ENCODE assay signal across 8 cellular contexts in the genomic region with DNA sequence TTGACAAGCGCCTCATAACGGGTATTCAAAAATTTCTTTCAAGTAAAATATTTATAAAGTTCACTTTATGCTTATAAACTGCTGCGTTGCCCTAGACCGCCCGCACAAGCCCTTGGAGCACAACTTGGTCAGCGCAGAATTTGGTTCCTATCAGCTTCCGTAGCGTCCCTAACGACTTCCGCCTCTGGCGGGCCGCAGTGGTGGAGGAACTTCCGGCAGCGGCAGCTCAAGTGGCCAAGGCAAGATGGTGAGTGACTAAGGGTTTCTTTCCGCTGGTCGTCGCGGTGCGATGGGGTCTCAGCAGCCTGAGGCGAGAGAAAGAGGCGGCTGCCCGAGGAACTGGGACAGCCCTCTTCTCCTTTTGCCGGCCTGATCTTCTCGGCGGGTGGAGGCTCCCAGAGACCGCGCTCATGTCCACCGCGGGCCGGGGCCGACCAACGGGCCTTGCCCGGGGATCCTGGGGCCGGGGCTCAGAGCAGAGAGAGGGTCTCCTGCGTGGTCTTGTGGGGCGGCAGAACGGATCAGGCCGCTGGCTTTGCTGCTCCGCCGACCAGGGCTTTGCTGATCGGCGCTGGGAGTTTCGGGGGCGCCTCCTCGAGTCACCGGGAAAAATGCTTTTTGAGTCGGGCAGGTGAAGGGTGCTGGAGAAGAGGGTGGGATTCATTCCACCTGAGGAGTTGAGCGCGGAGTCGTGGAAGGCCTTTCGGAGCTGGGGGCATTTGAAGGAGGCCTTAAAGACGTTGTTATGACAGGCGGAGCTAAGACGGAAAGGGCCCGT. TPM values are rescaled to one million over a fixed set of nuclear protein-coding genes. Genes with fewer than 3 reads are reported as not detected.
DNase-seq lines count a peak whose midpoint lies in the region; ATAC-seq and TF ChIP-seq lines count a peak whose summit lies in the region.

A gene (plus strand): TSS at position 200 of the 778 bp plus-strand sequence. CDS start 45 bp downstream, at position 245.

- peak within 1 kb of the TSS; percentile 94 for H3K4me3 Mint-ChIP-seq in activated naive CD4-positive, alpha-beta T cell treated with anti-CD3 and anti-CD28 coated beads, Interleukin-2, amount 50 U/mL, for 24 hours
- H3K4me3 Mint-ChIP-seq in glutamatergic neuron (ENCODE audit: unreplicated experiment) = peak within 1 kb of the TSS; percentile 96

- no peaks in the 10 kb centered on the region for H3K27me3 ChIP-seq in GM06990 (replicated peaks; ENCODE audit: control insufficient read depth, insufficient read depth, low read length)
- no peaks in the 10 kb centered on the region for H3K27me3 ChIP-seq in osteoblast (ENCODE audit: insufficient read depth, low read length)
- H3K27me3 ChIP-seq in thoracic aorta (replicated peaks; ENCODE audit: insufficient read depth) = no peaks in the 10 kb centered on the region

- peaks cover 19% of the 10 kb centered on the region for H3K36me3 Mint-ChIP-seq in activated naive CD4-positive, alpha-beta T cell treated with anti-CD3 and anti-CD28 coated beads, Interleukin-2, amount 50 U/mL, for 24 hours
- peaks cover 6% of the 10 kb centered on the region for H3K36me3 Mint-ChIP-seq in glutamatergic neuron (ENCODE audit: unreplicated experiment)

- TF ChIP-seq CTCF in GM06990 (IDR thresholded peaks at IDR 0.05; ENCODE audit: insufficient read depth, low read length, poor library complexity, severe bottlenecking) (no peak), glutamatergic neuron (IDR thresholded peaks at IDR 0.05; ENCODE audit: partially characterized antibody, unreplicated experiment) (no peak), osteoblast (IDR thresholded peaks at IDR 0.05; ENCODE audit: extremely low read depth, low read depth, low read length) (no peak), thoracic aorta (IDR thresholded peaks at IDR 0.05) (no peak)

- H3K36me3 ChIP-seq in GM06990 (ENCODE audit: control insufficient read depth, insufficient read depth, low read length) (no peaks in the 10 kb centered on the region; the same call in 1 of the 2 replicates), osteoblast (ENCODE audit: insufficient read depth, low read length) (peaks cover 19% of the 10 kb centered on the region), thoracic aorta (peaks cover 9% of the 10 kb centered on the region)

- peaks cover 30% of the 10 kb centered on the region for H3K4me1 Mint-ChIP-seq in activated naive CD4-positive, alpha-beta T cell treated with anti-CD3 and anti-CD28 coated beads, Interleukin-2, amount 50 U/mL, for 24 hours
- peaks cover 5% of the 10 kb centered on the region for H3K4me1 Mint-ChIP-seq in glutamatergic neuron (ENCODE audit: low read depth, unreplicated experiment)

- H3K4me2 ChIP-seq in osteoblast (ENCODE audit: insufficient read depth, low read length) = peak within 1 kb of the TSS; percentile 89

- H3K27me3 Mint-ChIP-seq in activated naive CD4-positive, alpha-beta T cell treated with anti-CD3 and anti-CD28 coated beads, Interleukin-2, amount 50 U/mL, for 24 hours = peaks cover 5% of the 10 kb centered on the region
- peaks cover 4% of the 10 kb centered on the region for H3K27me3 Mint-ChIP-seq in glutamatergic neuron (ENCODE audit: unreplicated experiment)

- peaks cover 13% of the 10 kb centered on the region for H3K4me1 ChIP-seq in osteoblast (ENCODE audit: insufficient read depth, low read length)
- H3K4me1 ChIP-seq in thoracic aorta (ENCODE audit: control insufficient read depth in 1 of 2, low read depth in 2 of 2) = peaks cover 10 to 19% of the 10 kb centered on the region in 2 donors

- H3K27ac ChIP-seq in osteoblast (ENCODE audit: low read depth, low read length) (peak within 1 kb of the TSS; percentile 96), thoracic aorta (peak within 1 kb of the TSS; percentile 75 to 82)

- H2AFZ ChIP-seq in osteoblast (ENCODE audit: low read length) = peak within 1 kb of the TSS; percentile 85

- no peaks in the 10 kb centered on the region for H3K9me3 ChIP-seq in osteoblast (ENCODE audit: low read depth, low read length)
- no peaks in the 10 kb centered on the region for H3K9me3 ChIP-seq in thoracic aorta

- DNase-seq in GM06990 (ENCODE audit: extremely low read depth, insufficient read length) (peak; percentile 86), NCI-H1092 (lab: John Stamatoyannopoulos, UW) (peak; percentile 93), glutamatergic neuron (peak; percentile 90), osteoblast (ENCODE audit: insufficient read length, low spot score, missing footprints) (peak; percentile 95), thoracic aorta (ENCODE audit: low spot score) (peak; percentile 67)

- peak within 1 kb of the TSS; percentile 98 for H3K4me3 ChIP-seq in GM06990 (replicated peaks; ENCODE audit: low read depth, low read length)
- H3K4me3 ChIP-seq in osteoblast (ENCODE audit: insufficient read depth, low read length) = peak within 1 kb of the TSS; percentile 99
- peak within 1 kb of the TSS; percentile 86 for H3K4me3 ChIP-seq in thoracic aorta

- H3K79me2 ChIP-seq in osteoblast (ENCODE audit: insufficient read depth, low read length) = peaks cover 39% of the 10 kb centered on the region

- H3K9me3 Mint-ChIP-seq in activated naive CD4-positive, alpha-beta T cell treated with anti-CD3 and anti-CD28 coated beads, Interleukin-2, amount 50 U/mL, for 24 hours = no peaks in the 10 kb centered on the region
- H3K9me3 Mint-ChIP-seq in glutamatergic neuron (ENCODE audit: unreplicated experiment) = no peaks in the 10 kb centered on the region

- peak within 1 kb of the TSS; percentile 92 for H3K27ac Mint-ChIP-seq in activated naive CD4-positive, alpha-beta T cell treated with anti-CD3 and anti-CD28 coated beads, Interleukin-2, amount 50 U/mL, for 24 hours
- peak within 1 kb of the TSS; percentile 89 for H3K27ac Mint-ChIP-seq in glutamatergic neuron (ENCODE audit: unreplicated experiment)

- H4K20me1 ChIP-seq in osteoblast (ENCODE audit: insufficient read depth, low read length) = peaks cover 21% of the 10 kb centered on the region

- ATAC-seq in HG02588 (IDR thresholded peaks at IDR 0.05; ENCODE audit: unreplicated experiment) = peak; percentile 96
- peak; percentile 99 for ATAC-seq in SK-N-SH treated with all-trans-retinoic acid at 6 μM for 48 hours
- ATAC-seq in thoracic aorta (ENCODE audit: insufficient number of reproducible peaks, low FRiP score, low read depth) = peak; percentile 75

TF ChIP-seq in SK-N-SH treated with all-trans-retinoic acid at 6 μM for 48 hours, 23 proteins besides CTCF, POLR2A, EP300 and RAD21 (continues in another document):
- TF ChIP-seq, protein P1, sequence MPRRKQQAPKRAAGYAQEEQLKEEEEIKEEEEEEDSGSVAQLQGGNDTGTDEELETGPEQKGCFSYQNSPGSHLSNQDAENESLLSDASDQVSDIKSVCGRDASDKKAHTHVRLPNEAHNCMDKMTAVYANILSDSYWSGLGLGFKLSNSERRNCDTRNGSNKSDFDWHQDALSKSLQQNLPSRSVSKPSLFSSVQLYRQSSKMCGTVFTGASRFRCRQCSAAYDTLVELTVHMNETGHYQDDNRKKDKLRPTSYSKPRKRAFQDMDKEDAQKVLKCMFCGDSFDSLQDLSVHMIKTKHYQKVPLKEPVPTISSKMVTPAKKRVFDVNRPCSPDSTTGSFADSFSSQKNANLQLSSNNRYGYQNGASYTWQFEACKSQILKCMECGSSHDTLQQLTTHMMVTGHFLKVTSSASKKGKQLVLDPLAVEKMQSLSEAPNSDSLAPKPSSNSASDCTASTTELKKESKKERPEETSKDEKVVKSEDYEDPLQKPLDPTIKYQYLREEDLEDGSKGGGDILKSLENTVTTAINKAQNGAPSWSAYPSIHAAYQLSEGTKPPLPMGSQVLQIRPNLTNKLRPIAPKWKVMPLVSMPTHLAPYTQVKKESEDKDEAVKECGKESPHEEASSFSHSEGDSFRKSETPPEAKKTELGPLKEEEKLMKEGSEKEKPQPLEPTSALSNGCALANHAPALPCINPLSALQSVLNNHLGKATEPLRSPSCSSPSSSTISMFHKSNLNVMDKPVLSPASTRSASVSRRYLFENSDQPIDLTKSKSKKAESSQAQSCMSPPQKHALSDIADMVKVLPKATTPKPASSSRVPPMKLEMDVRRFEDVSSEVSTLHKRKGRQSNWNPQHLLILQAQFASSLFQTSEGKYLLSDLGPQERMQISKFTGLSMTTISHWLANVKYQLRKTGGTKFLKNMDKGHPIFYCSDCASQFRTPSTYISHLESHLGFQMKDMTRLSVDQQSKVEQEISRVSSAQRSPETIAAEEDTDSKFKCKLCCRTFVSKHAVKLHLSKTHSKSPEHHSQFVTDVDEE (CRISPR knock-in tag; IDR thresholded peaks at IDR 0.05) = no peak
- TF ChIP-seq ZNF70 (CRISPR knock-in tag; IDR thresholded peaks at IDR 0.05) (no peak), ISL1 (CRISPR knock-in tag; IDR thresholded peaks at IDR 0.05) (no peak), PPARA (CRISPR knock-in tag; IDR thresholded peaks at IDR 0.05; ENCODE audit: borderline replicate concordance) (no peak), SNAI2 (CRISPR knock-in tag; IDR thresholded peaks at IDR 0.05) (no peak), ZC3H10 (CRISPR knock-in tag; IDR thresholded peaks at IDR 0.05) (no peak)
- TF ChIP-seq, protein P2, sequence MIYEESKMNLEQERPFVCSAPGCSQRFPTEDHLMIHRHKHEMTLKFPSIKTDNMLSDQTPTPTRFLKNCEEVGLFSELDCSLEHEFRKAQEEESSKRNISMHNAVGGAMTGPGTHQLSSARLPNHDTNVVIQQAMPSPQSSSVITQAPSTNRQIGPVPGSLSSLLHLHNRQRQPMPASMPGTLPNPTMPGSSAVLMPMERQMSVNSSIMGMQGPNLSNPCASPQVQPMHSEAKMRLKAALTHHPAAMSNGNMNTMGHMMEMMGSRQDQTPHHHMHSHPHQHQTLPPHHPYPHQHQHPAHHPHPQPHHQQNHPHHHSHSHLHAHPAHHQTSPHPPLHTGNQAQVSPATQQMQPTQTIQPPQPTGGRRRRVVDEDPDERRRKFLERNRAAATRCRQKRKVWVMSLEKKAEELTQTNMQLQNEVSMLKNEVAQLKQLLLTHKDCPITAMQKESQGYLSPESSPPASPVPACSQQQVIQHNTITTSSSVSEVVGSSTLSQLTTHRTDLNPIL (CRISPR knock-in tag; IDR thresholded peaks at IDR 0.05; ENCODE audit: low read depth) = no peak
- TF ChIP-seq, protein P3, sequence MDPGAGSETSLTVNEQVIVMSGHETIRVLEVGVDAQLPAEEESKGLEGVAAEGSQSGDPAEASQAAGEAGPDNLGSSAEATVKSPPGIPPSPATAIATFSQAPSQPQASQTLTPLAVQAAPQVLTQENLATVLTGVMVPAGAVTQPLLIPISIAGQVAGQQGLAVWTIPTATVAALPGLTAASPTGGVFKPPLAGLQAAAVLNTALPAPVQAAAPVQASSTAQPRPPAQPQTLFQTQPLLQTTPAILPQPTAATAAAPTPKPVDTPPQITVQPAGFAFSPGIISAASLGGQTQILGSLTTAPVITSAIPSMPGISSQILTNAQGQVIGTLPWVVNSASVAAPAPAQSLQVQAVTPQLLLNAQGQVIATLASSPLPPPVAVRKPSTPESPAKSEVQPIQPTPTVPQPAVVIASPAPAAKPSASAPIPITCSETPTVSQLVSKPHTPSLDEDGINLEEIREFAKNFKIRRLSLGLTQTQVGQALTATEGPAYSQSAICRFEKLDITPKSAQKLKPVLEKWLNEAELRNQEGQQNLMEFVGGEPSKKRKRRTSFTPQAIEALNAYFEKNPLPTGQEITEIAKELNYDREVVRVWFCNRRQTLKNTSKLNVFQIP (CRISPR knock-in tag; IDR thresholded peaks at IDR 0.05; ENCODE audit: borderline replicate concordance, low read depth) = no peak

RNA-seq across cellular contexts. Expression of the gene that starts here (rescaled TPM):
- total RNA-seq in glutamatergic neuron (ENCODE audit: unreplicated experiment) (113 TPM), osteoblast (94.8 and 101 TPM in 2 replicates), thoracic aorta (100 to 1,000 TPM in 1 of 2 donors, 10 to 100 TPM in 1; 95.7 to 112 TPM)

Comparison
In these comparisons a context has a peak if more than half of its experiments do, and no peak if none do; other contexts are left out.
1. Peak in every context shown above with its lines: DNase-seq, ATAC-seq, H3K4me3 ChIP-seq and H3K27ac ChIP-seq.